ENCODE assay signal across 1 cellular context in the genomic region with DNA sequence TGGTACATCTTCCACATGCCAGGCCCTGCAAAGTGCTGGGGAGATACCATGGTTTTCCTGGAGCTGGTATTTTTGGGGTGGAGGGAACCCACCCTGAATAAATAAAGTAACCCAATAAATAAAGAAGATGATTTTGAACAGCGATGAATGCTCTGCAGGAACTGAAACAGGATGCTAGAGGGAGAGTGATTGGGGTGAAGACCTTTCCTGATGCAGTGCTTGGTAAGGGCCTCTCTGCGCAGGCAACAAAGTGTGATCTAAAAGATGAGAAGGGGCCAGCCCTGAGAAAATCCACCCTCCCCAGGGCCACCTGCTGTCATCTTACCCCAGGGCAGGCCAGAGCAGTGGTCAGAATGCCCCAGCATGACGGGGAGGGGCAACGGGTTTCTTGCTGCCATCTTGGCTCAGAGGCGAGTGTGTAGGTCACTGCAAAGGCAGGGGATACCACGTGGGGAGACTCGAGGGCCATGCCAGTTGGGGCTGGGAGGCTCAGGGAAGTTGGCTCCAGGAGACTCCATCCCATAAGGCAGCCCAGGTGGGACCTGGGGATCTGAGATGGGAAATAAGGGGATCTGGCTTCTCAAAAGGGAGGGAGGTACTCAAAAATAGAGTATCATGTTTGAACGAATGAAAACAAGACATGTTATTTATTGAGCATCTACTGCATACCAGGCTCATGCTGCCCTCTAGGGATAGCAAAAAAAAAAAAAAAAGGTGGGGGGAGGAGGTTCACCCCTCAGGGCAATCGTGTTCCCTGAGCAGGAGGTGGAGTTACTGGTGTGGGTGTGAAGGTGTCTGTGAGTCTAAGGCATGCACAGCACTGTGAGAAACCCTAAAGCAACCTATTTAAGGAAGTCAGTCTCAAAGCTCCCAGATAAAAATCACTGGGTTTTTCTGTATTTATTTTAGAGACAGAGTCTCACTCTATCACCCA.
TF ChIP-seq lines count a peak whose summit lies in the region.

No MANE protein-coding gene starts in this region.

TF ChIP-seq in WTC11, 78 proteins besides CTCF, POLR2A, EP300 and RAD21 (continued from another document):
- no peak for TF ChIP-seq IRF1 (CRISPR knock-in tag; IDR thresholded peaks at IDR 0.05)
- TF ChIP-seq NR3C1 (CRISPR knock-in tag; conservative IDR thresholded peaks at IDR 0.05; ENCODE audit: low read depth): no peak
- TF ChIP-seq CBFB (CRISPR knock-in tag; IDR thresholded peaks at IDR 0.05; ENCODE audit: low read depth): no peak
- no peak for TF ChIP-seq PRRX2 (CRISPR knock-in tag; IDR thresholded peaks at IDR 0.05)
- no peak for TF ChIP-seq ETV6 (CRISPR knock-in tag; IDR thresholded peaks at IDR 0.05)
- TF ChIP-seq, protein P1, sequence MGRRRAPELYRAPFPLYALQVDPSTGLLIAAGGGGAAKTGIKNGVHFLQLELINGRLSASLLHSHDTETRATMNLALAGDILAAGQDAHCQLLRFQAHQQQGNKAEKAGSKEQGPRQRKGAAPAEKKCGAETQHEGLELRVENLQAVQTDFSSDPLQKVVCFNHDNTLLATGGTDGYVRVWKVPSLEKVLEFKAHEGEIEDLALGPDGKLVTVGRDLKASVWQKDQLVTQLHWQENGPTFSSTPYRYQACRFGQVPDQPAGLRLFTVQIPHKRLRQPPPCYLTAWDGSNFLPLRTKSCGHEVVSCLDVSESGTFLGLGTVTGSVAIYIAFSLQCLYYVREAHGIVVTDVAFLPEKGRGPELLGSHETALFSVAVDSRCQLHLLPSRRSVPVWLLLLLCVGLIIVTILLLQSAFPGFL (CRISPR knock-in tag; IDR thresholded peaks at IDR 0.05; ENCODE audit: borderline replicate concordance): no peak
- no peak for TF ChIP-seq ATF1 (CRISPR knock-in tag; IDR thresholded peaks at IDR 0.05)
- TF ChIP-seq MYBL2 (CRISPR knock-in tag; IDR thresholded peaks at IDR 0.05): no peak
- TF ChIP-seq ESRRA (CRISPR knock-in tag; IDR thresholded peaks at IDR 0.05; ENCODE audit: borderline replicate concordance): no peak
- TF ChIP-seq NFE2L1 (CRISPR knock-in tag; IDR thresholded peaks at IDR 0.05): no peak
- TF ChIP-seq JUN (CRISPR knock-in tag; IDR thresholded peaks at IDR 0.05): no peak
- no peak for TF ChIP-seq ZNF263 (CRISPR knock-in tag; IDR thresholded peaks at IDR 0.05; ENCODE audit: low read depth)
- TF ChIP-seq, protein P2, sequence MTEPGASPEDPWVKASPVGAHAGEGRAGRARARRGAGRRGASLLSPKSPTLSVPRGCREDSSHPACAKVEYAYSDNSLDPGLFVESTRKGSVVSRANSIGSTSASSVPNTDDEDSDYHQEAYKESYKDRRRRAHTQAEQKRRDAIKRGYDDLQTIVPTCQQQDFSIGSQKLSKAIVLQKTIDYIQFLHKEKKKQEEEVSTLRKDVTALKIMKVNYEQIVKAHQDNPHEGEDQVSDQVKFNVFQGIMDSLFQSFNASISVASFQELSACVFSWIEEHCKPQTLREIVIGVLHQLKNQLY (CRISPR knock-in tag; IDR thresholded peaks at IDR 0.05): no peak
- TF ChIP-seq PRDM15 (CRISPR knock-in tag; IDR thresholded peaks at IDR 0.05): no peak
